In the genomic region with DNA sequence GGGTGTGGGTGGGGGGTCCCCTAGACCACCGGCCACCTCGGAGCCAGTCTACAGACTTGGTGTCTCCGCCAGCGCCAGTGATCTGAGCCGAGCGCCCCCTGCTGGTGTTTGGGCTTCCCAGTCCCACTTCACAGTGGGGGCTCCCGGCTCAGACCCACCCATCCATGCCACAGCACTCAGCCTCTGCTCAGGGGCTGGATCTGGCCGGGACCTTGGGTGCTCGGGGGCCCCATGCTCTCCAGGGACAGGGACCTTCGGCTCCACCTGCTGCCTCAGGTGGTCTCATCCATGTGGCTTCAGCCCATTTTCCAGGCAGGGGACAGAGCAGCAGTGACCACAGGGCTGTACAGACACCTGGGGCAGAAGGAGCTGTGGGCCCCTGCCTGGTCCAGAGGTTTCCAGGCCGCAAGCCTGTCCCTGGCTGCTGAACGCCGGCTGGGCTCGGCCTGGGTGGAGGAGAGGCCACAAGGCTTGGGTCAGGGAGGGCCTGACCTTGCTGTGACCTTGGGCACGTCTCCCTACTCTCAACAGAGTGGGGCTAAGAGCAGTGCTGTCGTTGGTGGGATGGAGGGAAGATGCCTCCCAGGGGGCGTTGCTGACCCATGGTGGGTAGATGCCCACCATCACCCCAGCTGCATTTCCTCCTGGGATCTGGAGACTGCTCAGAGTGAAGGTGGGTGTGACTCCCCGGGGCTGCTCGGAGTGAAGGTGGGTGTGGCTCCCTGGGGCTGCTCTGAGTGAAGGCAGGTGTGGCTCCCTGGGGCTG, we compare ENCODE assay signal across 8 cellular contexts.
DNase-seq lines count a peak whose midpoint lies in the region; ATAC-seq and TF ChIP-seq lines count a peak whose summit lies in the region.

No MANE protein-coding gene starts in this region.

- no peak for TF ChIP-seq CTCF in GM20000 (IDR thresholded peaks at IDR 0.05; ENCODE audit: extremely low read depth, missing control alignments)

- DNase-seq in GM20000 (ENCODE audit: low spot score) (peak; percentile 62), SHP77 (lab: John Stamatoyannopoulos, UW) (peak; percentile 58 to 70), erythroblast (lab: John Stamatoyannopoulos, UW) (peak; percentile 29 to 69), AG20443 (ENCODE audit: low spot score) (no peak), Ammon's horn (ENCODE audit: low spot score) (no peak)
- DNase-seq in stimulated activated CD4-positive, alpha-beta T cell treated with anti-CD3 and anti-CD28 coated beads, Interleukin-4, amount 100 ng/mL, for 24 hours: peak; percentile 35

- no peak for TF ChIP-seq POLR2A in erythroblast (IDR thresholded peaks at IDR 0.05; ENCODE audit: low read length)

- ATAC-seq in HG03565 (IDR thresholded peaks at IDR 0.05; ENCODE audit: unreplicated experiment) (no peak), HG02623 (IDR thresholded peaks at IDR 0.05; ENCODE audit: unreplicated experiment) (no peak)

Comparison
In these comparisons a context has a peak if more than half of its experiments do, and no peak if none do; other contexts are left out.
1. DNase-seq: peak in GM20000 (single experiment), SHP77 (2 of 2), erythroblast (2 of 2) and stimulated activated CD4-positive, alpha-beta T cell treated with anti-CD3 and anti-CD28 coated beads, Interleukin-4, amount 100 ng/mL, for 24 hours (single experiment); none in AG20443 (single experiment) and Ammon's horn (single experiment).